Comparison of ENCODE assay signal across 19 cellular contexts in the genomic region with DNA sequence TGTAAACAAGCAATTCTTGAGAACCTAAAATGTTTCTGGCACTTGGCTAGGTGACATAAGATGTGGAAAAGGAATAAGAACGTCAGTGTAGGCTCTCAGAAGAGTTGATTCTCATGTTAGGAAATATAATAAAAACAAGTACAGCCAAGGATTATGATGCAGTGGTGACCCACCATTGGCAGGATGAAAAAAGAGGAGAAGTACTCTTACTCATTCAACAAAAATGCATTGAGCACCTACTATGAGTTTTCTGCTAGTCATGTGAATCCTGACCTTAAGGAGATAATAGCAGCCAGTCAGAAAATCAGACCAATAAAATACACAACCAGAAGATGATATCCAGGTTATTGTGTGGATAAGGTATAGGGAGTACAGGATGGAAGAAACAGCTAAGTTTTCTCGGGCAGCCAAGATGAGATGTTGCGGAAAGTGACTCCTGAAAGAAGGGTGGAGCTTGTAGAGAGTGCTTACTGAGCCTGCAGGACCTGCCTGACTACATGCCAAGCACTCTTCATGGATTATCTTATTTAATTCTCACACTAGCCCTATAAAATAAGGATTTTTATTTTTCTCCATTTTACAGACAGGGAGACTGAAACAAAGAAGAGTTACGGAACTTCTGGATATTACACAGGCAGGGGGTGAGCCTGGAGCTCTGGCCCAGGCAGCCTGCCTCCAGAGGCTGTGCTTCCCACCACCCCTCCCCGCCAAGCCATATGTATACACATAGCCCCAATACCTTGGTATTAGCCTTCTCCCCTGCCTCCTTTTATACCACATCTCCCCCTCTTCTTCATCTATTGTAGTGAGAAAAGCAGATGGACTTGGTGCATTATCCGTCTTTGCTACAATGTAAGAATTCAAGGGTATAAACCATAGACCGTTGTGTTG. TPM values are rescaled to one million over a fixed set of nuclear protein-coding genes. Genes with fewer than 3 reads are reported as not detected.
DNase-seq lines count a peak whose midpoint lies in the region; ATAC-seq and TF ChIP-seq lines count a peak whose summit lies in the region.
"Had no signal": no experiment of that assay in that cellular context is flagged by ENCODE, and none has a peak within 500 bp of the region (broad histone marks: within the 10 kb centered on the region; RNA-seq: fewer than 3 reads in every experiment).

No MANE protein-coding gene starts in this region.

- H3K9me2 ChIP-seq in GM23338 (ENCODE audit: insufficient read depth) = peaks cover 8% of the 10 kb centered on the region; the same call in 1 of the 2 replicates
- no peaks in the 10 kb centered on the region for H3K9me2 ChIP-seq in PC-9 (ENCODE audit: insufficient read depth)

- no peaks in the 10 kb centered on the region for H3K36me3 Mint-ChIP-seq in GM23338 (ENCODE audit: low read depth)
- H3K36me3 Mint-ChIP-seq in type B pancreatic cell = no peaks in the 10 kb centered on the region
- no peaks in the 10 kb centered on the region for H3K36me3 Mint-ChIP-seq in activated T-helper 1 cell treated with anti-CD3 and anti-CD28 coated beads, Interleukin-12 subunit alpha, Interleukin-12 subunit beta, Interleukin-2, Interleukin-4 antibody, amounts not matched to agents 30 ng/mL and 10 ng/mL and 1 ng/mL, durations not matched to agents 14 hours and 24 hours and 36 hours (ENCODE audit: low read depth)
- H3K36me3 Mint-ChIP-seq in activated CD4-positive, alpha-beta T cell treated with anti-CD3 and anti-CD28 coated beads for 36 hours (ENCODE audit: low read depth) = no peaks in the 10 kb centered on the region

- WGBS in esophagus, 2 donors = 75 to 78% methylated on average over 7 of the region's 7 CpGs

- CTCF ChIA-PET in PC-9 (lab: Charles Lee) = no interaction called here
- CTCF ChIA-PET in activated CD4-positive, alpha-beta T cell treated with anti-CD3 and anti-CD28 coated beads for 36 hours (lab: Charles Lee) = no interaction called here

- TF ChIP-seq CTCF in GM23338 (conservative IDR thresholded peaks at IDR 0.05; ENCODE audit: low read depth in 2 of 2) (no peak), PC-9 (conservative IDR thresholded peaks at IDR 0.05) (no peak), type B pancreatic cell (conservative IDR thresholded peaks at IDR 0.05) (no peak)

- no peak for ATAC-seq in GM23338
- ATAC-seq in activated CD4-positive, alpha-beta T cell treated with anti-CD3 and anti-CD28 coated beads for 36 hours = no peak
- ATAC-seq: GM12878, Panc1 had no signal

- POLR2A ChIA-PET in PC-9 (lab: Charles Lee; ENCODE audit: unreplicated experiment) = no interaction called here
- POLR2A ChIA-PET in activated CD4-positive, alpha-beta T cell treated with anti-CD3 and anti-CD28 coated beads for 36 hours (lab: Charles Lee) = no interaction called here

- H3K4me2 ChIP-seq in GM23338 = no peak overlapping the region
- H3K4me2 ChIP-seq in PC-9 = peak overlapping the region; percentile 13

- no peak overlapping the region for H3K4me3 ChIP-seq in GM23338
- H3K4me3 ChIP-seq in PC-9 = no peak overlapping the region
- no peak overlapping the region for H3K4me3 ChIP-seq in esophagus (ENCODE audit: low read depth in 1 of 2, low read length in 2 of 2)
- H3K4me3 ChIP-seq: GM12878 had no signal

- H3K4me3 Mint-ChIP-seq in GM23338 = no peak overlapping the region
- H3K4me3 Mint-ChIP-seq in type B pancreatic cell = peak overlapping the region; percentile 61
- H3K4me3 Mint-ChIP-seq in activated T-helper 1 cell treated with anti-CD3 and anti-CD28 coated beads, Interleukin-12 subunit alpha, Interleukin-12 subunit beta, Interleukin-2, Interleukin-4 antibody, amounts not matched to agents 30 ng/mL and 10 ng/mL and 1 ng/mL, durations not matched to agents 14 hours and 24 hours and 36 hours = no peak overlapping the region
- no peak overlapping the region for H3K4me3 Mint-ChIP-seq in activated CD4-positive, alpha-beta T cell treated with anti-CD3 and anti-CD28 coated beads for 36 hours
- H3K4me3 Mint-ChIP-seq: CD4-positive, alpha-beta T cell had no signal

- H3K4me1 ChIP-seq in GM23338 (ENCODE audit: insufficient read depth) (peaks cover 10% of the 10 kb centered on the region; the same call in 1 of the 2 replicates), PC-9 (replicated peaks; ENCODE audit: insufficient read depth) (peaks cover 14% of the 10 kb centered on the region), esophagus (ENCODE audit: control insufficient read depth in 2 of 2, insufficient read depth in 2 of 2, low read length in 1 of 2) (peaks cover 0 to 3% of the 10 kb centered on the region in 2 donors)
- H3K4me1 ChIP-seq: Caco-2 had no signal

- H3K9me3 Mint-ChIP-seq in GM23338 = no peaks in the 10 kb centered on the region
- peaks cover 5% of the 10 kb centered on the region for H3K9me3 Mint-ChIP-seq in type B pancreatic cell
- no peaks in the 10 kb centered on the region for H3K9me3 Mint-ChIP-seq in activated T-helper 1 cell treated with anti-CD3 and anti-CD28 coated beads, Interleukin-12 subunit alpha, Interleukin-12 subunit beta, Interleukin-2, Interleukin-4 antibody, amounts not matched to agents 30 ng/mL and 10 ng/mL and 1 ng/mL, durations not matched to agents 14 hours and 24 hours and 36 hours
- H3K9me3 Mint-ChIP-seq in activated CD4-positive, alpha-beta T cell treated with anti-CD3 and anti-CD28 coated beads for 36 hours (ENCODE audit: low read depth) = no peaks in the 10 kb centered on the region
- H3K9me3 Mint-ChIP-seq: CD4-positive, alpha-beta T cell had no signal

- H4K20me1 ChIP-seq in GM23338 (replicated peaks; ENCODE audit: insufficient read depth) (no peaks in the 10 kb centered on the region), PC-9 (ENCODE audit: insufficient read depth) (no peaks in the 10 kb centered on the region)

- H2AFZ ChIP-seq in GM23338 = 0 out of 2 replicates have a peak overlapping the region, but pooled peaks have one; percentile 28
- H2AFZ ChIP-seq in PC-9 = no peak overlapping the region

- no TSS peak for BruUV-seq in PC-9 (replicated peaks; lab: Mats Ljungman, UMichigan)

- no peaks in the 10 kb centered on the region for H3K36me3 ChIP-seq in GM23338 (ENCODE audit: insufficient read depth)
- no peaks in the 10 kb centered on the region for H3K36me3 ChIP-seq in PC-9 (ENCODE audit: low read depth)
- H3K36me3 ChIP-seq in esophagus (ENCODE audit: control insufficient read depth in 2 of 2, insufficient read depth in 2 of 2, low read length in 1 of 2) = no peaks in the 10 kb centered on the region

- no peak overlapping the region for H3K27ac Mint-ChIP-seq in GM23338
- H3K27ac Mint-ChIP-seq in type B pancreatic cell = peak overlapping the region; percentile 93
- no peak overlapping the region for H3K27ac Mint-ChIP-seq in activated T-helper 1 cell treated with anti-CD3 and anti-CD28 coated beads, Interleukin-12 subunit alpha, Interleukin-12 subunit beta, Interleukin-2, Interleukin-4 antibody, amounts not matched to agents 30 ng/mL and 10 ng/mL and 1 ng/mL, durations not matched to agents 14 hours and 24 hours and 36 hours
- no peak overlapping the region for H3K27ac Mint-ChIP-seq in activated CD4-positive, alpha-beta T cell treated with anti-CD3 and anti-CD28 coated beads for 36 hours
- H3K27ac Mint-ChIP-seq: CD4-positive, alpha-beta T cell had no signal

- no peaks in the 10 kb centered on the region for H3K27me3 ChIP-seq in GM23338 (ENCODE audit: insufficient read depth)
- H3K27me3 ChIP-seq in PC-9 (ENCODE audit: insufficient read depth, low read depth) = no peaks in the 10 kb centered on the region
- no peaks in the 10 kb centered on the region for H3K27me3 ChIP-seq in esophagus (ENCODE audit: control insufficient read depth in 1 of 2, insufficient read depth in 2 of 2, low read length in 2 of 2)

- DNase-seq in GM23338 (ENCODE audit: low spot score) (no peak), PC-9 (peak; percentile 31 to 69), type B pancreatic cell (ENCODE audit: extremely low spot score, unreplicated experiment) (no peak)
- DNase-seq in activated T-helper 1 cell treated with anti-CD3 and anti-CD28 coated beads, Interleukin-12 subunit alpha, Interleukin-12 subunit beta, Interleukin-2, Interleukin-4 antibody, amounts not matched to agents 30 ng/mL and 10 ng/mL and 1 ng/mL, durations not matched to agents 14 hours and 24 hours and 36 hours (ENCODE audit: low spot score) = no peak
- DNase-seq in activated CD4-positive, alpha-beta T cell treated with anti-CD3 and anti-CD28 coated beads for 36 hours = no peak
- no peak for DNase-seq in stimulated activated CD4-positive, alpha-beta T cell treated with anti-CD3 and anti-CD28 coated beads, Interleukin-4, amount 100 ng/mL, for 24 hours
- DNase-seq: Caco-2; CD4-positive, alpha-beta T cell; DMS153; GOT3; NCI-H1436; NCI-H1930; NCI-H226; NCI-H526 had no signal

- H3K79me2 ChIP-seq in GM23338 (replicated peaks; ENCODE audit: insufficient read depth) (no peaks in the 10 kb centered on the region), PC-9 (ENCODE audit: low read depth) (no peaks in the 10 kb centered on the region)

- intact Hi-C loops in PC-9 (cut with micrococcal nuclease; ENCODE audit: unreplicated experiment) = no loop called here
- intact Hi-C loops in activated T-helper 1 cell treated with anti-CD3 and anti-CD28 coated beads, Interleukin-12 subunit alpha, Interleukin-12 subunit beta, Interleukin-2, Interleukin-4 antibody, amounts not matched to agents 30 ng/mL and 10 ng/mL and 1 ng/mL, durations not matched to agents 14 hours and 24 hours and 36 hours (cut with micrococcal nuclease) = no loop called here
- intact Hi-C loops in activated CD4-positive, alpha-beta T cell treated with anti-CD3 and anti-CD28 coated beads for 36 hours (cut with DNase I, micrococcal nuclease) = no loop called here

- no peaks in the 10 kb centered on the region for H3F3A ChIP-seq in GM23338 (replicated peaks; ENCODE audit: low read depth)
- H3F3A ChIP-seq in PC-9 (ENCODE audit: insufficient read depth, low read depth) = no peaks in the 10 kb centered on the region

- H3K4me1 Mint-ChIP-seq in GM23338 (peaks cover 6% of the 10 kb centered on the region; the same call in 2 of the 3 replicates), type B pancreatic cell (ENCODE audit: unreplicated experiment) (no peaks in the 10 kb centered on the region)
- peaks cover 13% of the 10 kb centered on the region for H3K4me1 Mint-ChIP-seq in activated T-helper 1 cell treated with anti-CD3 and anti-CD28 coated beads, Interleukin-12 subunit alpha, Interleukin-12 subunit beta, Interleukin-2, Interleukin-4 antibody, amounts not matched to agents 30 ng/mL and 10 ng/mL and 1 ng/mL, durations not matched to agents 14 hours and 24 hours and 36 hours (ENCODE audit: low read depth)
- H3K4me1 Mint-ChIP-seq in activated CD4-positive, alpha-beta T cell treated with anti-CD3 and anti-CD28 coated beads for 36 hours = peaks cover 12% of the 10 kb centered on the region

- H3K27ac ChIP-seq in GM23338 (ENCODE audit: low read depth) (no peak overlapping the region), PC-9 (no peak overlapping the region), esophagus (ENCODE audit: low read depth in 2 of 2, low read length in 1 of 2) (peak overlapping the region; percentile 38 to 74)

- H3K9me3 ChIP-seq in PC-9 (ENCODE audit: insufficient read depth, low read depth) (no peaks in the 10 kb centered on the region), esophagus (ENCODE audit: control insufficient read depth in 2 of 2, insufficient read depth in 1 of 2, low read depth in 1 of 2, low read length in 1 of 2) (no peaks in the 10 kb centered on the region)
- H3K9me3 ChIP-seq: Caco-2 had no signal

- H3K27me3 Mint-ChIP-seq in GM23338 (ENCODE audit: insufficient read depth, low read depth, poor library complexity) (peaks cover 3% of the 10 kb centered on the region), type B pancreatic cell (peaks cover 7% of the 10 kb centered on the region)
- H3K27me3 Mint-ChIP-seq in activated T-helper 1 cell treated with anti-CD3 and anti-CD28 coated beads, Interleukin-12 subunit alpha, Interleukin-12 subunit beta, Interleukin-2, Interleukin-4 antibody, amounts not matched to agents 30 ng/mL and 10 ng/mL and 1 ng/mL, durations not matched to agents 14 hours and 24 hours and 36 hours (ENCODE audit: insufficient read depth) = peaks cover 15% of the 10 kb centered on the region
- no peaks in the 10 kb centered on the region for H3K27me3 Mint-ChIP-seq in activated CD4-positive, alpha-beta T cell treated with anti-CD3 and anti-CD28 coated beads for 36 hours
- H3K27me3 Mint-ChIP-seq: CD4-positive, alpha-beta T cell had no signal

RNA-seq across cellular contexts. Expression of gene TGDS, which starts 58.0 kb away (rescaled TPM):
- total RNA-seq in GM23338 (2014; rRNA removed; shearing (Covaris generic)) = 19.6 and 23.9 TPM in 2 replicates
- polyA plus RNA-seq in GM23338 (2016; fragmentation: Nextera tagmentation; extraction: Ambion mirVana) (18.1 and 18.4 TPM in 2 replicates), esophagus (1 to 10 TPM; 5.2 to 6.1 TPM)
- total RNA-seq in PC-9 (2021) (6.2 and 7.0 TPM in 2 replicates), type B pancreatic cell (ENCODE audit: low replicate concordance) (10.8 and 11.7 TPM in 2 replicates)
- total RNA-seq in activated T-helper 1 cell treated with anti-CD3 and anti-CD28 coated beads, Interleukin-12 subunit alpha, Interleukin-12 subunit beta, Interleukin-2, Interleukin-4 antibody, amounts not matched to agents 30 ng/mL and 10 ng/mL and 1 ng/mL, durations not matched to agents 14 hours and 24 hours and 36 hours = 29.7 TPM in 2 replicates
- total RNA-seq in activated CD4-positive, alpha-beta T cell treated with anti-CD3 and anti-CD28 coated beads for 36 hours = 10 to 100 TPM; 23.4 to 24.2 TPM

RNA-seq across cellular contexts. Expression of gene DCT, which starts 58.5 kb away (rescaled TPM):
- total RNA-seq in GM23338 (2014; rRNA removed; shearing (Covaris generic)) = 0.14 TPM in 1 of 2 replicates, not detected in the other
- not detected in 2 replicates for polyA plus RNA-seq in GM23338 (2016; fragmentation: Nextera tagmentation; extraction: Ambion mirVana)
- total RNA-seq in PC-9 (2021) = not detected in 2 replicates
- under 1 TPM; 0.02 to 0.04 TPM for polyA plus RNA-seq in esophagus
- total RNA-seq in type B pancreatic cell (ENCODE audit: low replicate concordance) = 19.7 TPM in 1 of 2 replicates, not detected in the other
- not detected in 2 replicates for total RNA-seq in activated T-helper 1 cell treated with anti-CD3 and anti-CD28 coated beads, Interleukin-12 subunit alpha, Interleukin-12 subunit beta, Interleukin-2, Interleukin-4 antibody, amounts not matched to agents 30 ng/mL and 10 ng/mL and 1 ng/mL, durations not matched to agents 14 hours and 24 hours and 36 hours
- under 1 TPM; 0.12 to 0.14 TPM for total RNA-seq in activated CD4-positive, alpha-beta T cell treated with anti-CD3 and anti-CD28 coated beads for 36 hours
- total RNA-seq: Caco-2, GM12878, M059J had no signal
- polyA plus RNA-seq: BJ had no signal

Comparison
In these comparisons a context has a peak if more than half of its experiments do, and no peak if none do; other contexts are left out.
1. DNase-seq: peak in PC-9 (2 of 2); none in GM23338 (single experiment), type B pancreatic cell (single experiment), activated T-helper 1 cell treated with anti-CD3 and anti-CD28 coated beads, Interleukin-12 subunit alpha, Interleukin-12 subunit beta, Interleukin-2, Interleukin-4 antibody, amounts not matched to agents 30 ng/mL and 10 ng/mL and 1 ng/mL, durations not matched to agents 14 hours and 24 hours and 36 hours (single experiment), activated CD4-positive, alpha-beta T cell treated with anti-CD3 and anti-CD28 coated beads for 36 hours (single experiment) and stimulated activated CD4-positive, alpha-beta T cell treated with anti-CD3 and anti-CD28 coated beads, Interleukin-4, amount 100 ng/mL, for 24 hours (single experiment).
2. H3K27ac ChIP-seq: peak in esophagus (2 of 2); none in GM23338 (single experiment) and PC-9 (single experiment).